8 cellular contexts compared by ENCODE assay signal in the genomic region with DNA sequence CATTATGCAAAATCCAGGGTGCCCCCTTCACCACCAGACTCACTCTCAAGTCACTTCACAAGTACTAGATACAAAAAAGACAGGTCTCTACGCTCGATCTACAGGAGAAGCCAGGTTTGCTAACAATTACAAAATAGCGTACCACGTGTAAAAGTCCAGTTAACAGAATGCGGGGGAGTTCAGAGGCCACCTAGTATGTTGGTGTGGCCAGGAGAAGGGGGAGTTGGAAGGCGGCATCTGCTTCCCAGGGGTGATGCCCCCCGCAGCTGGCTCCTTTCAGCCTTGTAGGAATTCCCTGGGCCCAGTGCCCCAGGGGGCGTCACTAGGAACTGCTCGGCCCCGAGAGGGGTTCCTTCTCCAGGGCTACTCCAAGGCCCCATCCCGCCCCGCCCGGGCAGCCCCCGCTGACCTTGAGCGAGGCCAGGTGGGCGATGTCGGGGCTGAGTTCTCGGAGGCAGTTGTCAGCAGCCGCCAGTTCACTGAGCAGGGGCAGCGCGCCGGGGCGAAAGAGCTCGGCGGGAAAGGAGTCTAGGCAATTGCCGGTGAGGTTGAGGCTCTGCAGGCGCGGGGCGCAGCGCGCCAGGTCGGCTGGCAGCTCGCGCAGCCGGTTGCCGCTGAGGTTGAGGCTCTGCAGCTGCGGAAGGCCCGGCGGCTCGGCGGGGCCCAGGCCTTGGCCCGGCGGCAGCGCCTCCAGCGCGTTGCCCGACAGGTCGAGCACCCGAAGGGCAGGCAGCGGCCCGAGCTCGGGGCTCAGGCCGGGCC. TPM values are rescaled to one million over a fixed set of nuclear protein-coding genes. Genes with fewer than 3 reads are reported as not detected.
DNase-seq lines count a peak whose midpoint lies in the region; ATAC-seq and TF ChIP-seq lines count a peak whose summit lies in the region.

No MANE protein-coding gene starts in this region.

- H3K36me3 ChIP-seq in ascending aorta = no peaks in the 10 kb centered on the region
- no peaks in the 10 kb centered on the region for H3K36me3 ChIP-seq in upper lobe of right lung

- H3K9me3 ChIP-seq in ascending aorta (no peaks in the 10 kb centered on the region), upper lobe of right lung (no peaks in the 10 kb centered on the region)

- H3K4me3 ChIP-seq in ascending aorta (peak overlapping the region; percentile 99), lower leg skin (ENCODE audit: low read depth, poor library complexity, severe bottlenecking) (peak overlapping the region; percentile 75), upper lobe of right lung (peak overlapping the region; percentile 83)

- no peaks in the 10 kb centered on the region for H3K27me3 ChIP-seq in ascending aorta
- H3K27me3 ChIP-seq in upper lobe of right lung = no peaks in the 10 kb centered on the region

- no peak for TF ChIP-seq POLR2A in lower leg skin (IDR thresholded peaks at IDR 0.05)

- intact Hi-C loops in ascending aorta (cut with DNase I) = loop anchor here (2.0 to 5.0 kb wide), 3 partner anchors 23 to 107 kb away; a partner anchor contains a TSS
- intact Hi-C loops in lower leg skin (cut with DNase I; ENCODE audit: low total_unique reads) = loop anchor here (5.0 kb wide), 1 partner anchor 173 kb away; no protein-coding TSS in a partner anchor
- intact Hi-C loops in upper lobe of right lung (cut with DNase I) = no loop called here

- 5 to 10% methylated on average over 26 to 45 of the region's 53 CpGs for WGBS in lower leg skin, 2 donors

- TF ChIP-seq CTCF in ascending aorta (IDR thresholded peaks at IDR 0.05) (no peak), lower leg skin (IDR thresholded peaks at IDR 0.05) (no peak), upper lobe of right lung (IDR thresholded peaks at IDR 0.05) (no peak)

- peak; percentile 22 for ATAC-seq in GM19455 (IDR thresholded peaks at IDR 0.05; ENCODE audit: unreplicated experiment)
- ATAC-seq in HG03196 (IDR thresholded peaks at IDR 0.05; ENCODE audit: unreplicated experiment) = peak; percentile 19
- ATAC-seq in upper lobe of right lung = no peak

- peak overlapping the region; percentile 63 to 67 for H3K27ac ChIP-seq in ascending aorta
- H3K27ac ChIP-seq in upper lobe of right lung = peak overlapping the region; percentile 67

- peaks cover 20 to 27% of the 10 kb centered on the region in 2 donors for H3K4me1 ChIP-seq in ascending aorta
- H3K4me1 ChIP-seq in upper lobe of right lung = peaks cover 29% of the 10 kb centered on the region

- no peak for DNase-seq in ascending aorta (ENCODE audit: low spot score in 2 of 2)
- DNase-seq in lower leg skin (ENCODE audit: low spot score in 2 of 2) = peak in 1 of 2 donors; percentile 82
- no peak for DNase-seq in upper lobe of right lung
- no peak for DNase-seq in NCI-H2107 (lab: John Stamatoyannopoulos, UW)
- no peak for DNase-seq in ureter (ENCODE audit: low spot score)
- no peak for DNase-seq in activated CD8-positive, alpha-beta memory T cell treated with anti-CD3 and anti-CD28 coated beads, Interleukin-2, amount 50 U/mL, for 4 hours

RNA-seq across cellular contexts. Expression of a gene that starts 0.7 kb away (rescaled TPM):
- 41.5 TPM for total RNA-seq in ascending aorta
- 10 to 100 TPM; 43.6 to 55.3 (median 49.7) TPM for total RNA-seq in lower leg skin
- 34.2 TPM for total RNA-seq in upper lobe of right lung
- total RNA-seq in ureter = 54.0 TPM

RNA-seq across cellular contexts. Expression of a gene that starts 23.1 kb away (rescaled TPM):
- not detected for total RNA-seq in ascending aorta
- 1 to 10 TPM; 1.6 to 8.7 (median 3.6) TPM for total RNA-seq in lower leg skin
- total RNA-seq in upper lobe of right lung = 9.3 TPM
- 9.6 TPM for total RNA-seq in ureter

RNA-seq across cellular contexts. Expression of a gene that starts 43.4 kb away (rescaled TPM):
- total RNA-seq in ascending aorta (not detected), lower leg skin (not detected), upper lobe of right lung (not detected), ureter (not detected)
